In genomic region chr13:99310382-99311031, GRCh38 we compare ENCODE assay signal across 9 cellular contexts. TPM values are rescaled to one million over a fixed set of nuclear protein-coding genes. Genes with fewer than 3 reads are reported as not detected.
DNase-seq lines count a peak whose midpoint lies in the region; ATAC-seq and TF ChIP-seq lines count a peak whose summit lies in the region.
"Had no signal": no experiment of that assay in that cellular context is flagged by ENCODE, and none has a peak within 500 bp of the region (broad histone marks: within the 10 kb centered on the region; RNA-seq: fewer than 3 reads in every experiment).

No MANE protein-coding gene starts in this region.

- H3K36me3 ChIP-seq in gastroesophageal sphincter = no peaks in the 10 kb centered on the region

- 40 to 63% methylated on average over 4 of the region's 4 CpGs for WGBS in gastroesophageal sphincter (ENCODE audit: low coverage in 1 of 2), 2 donors

- H3K27ac ChIP-seq in gastroesophageal sphincter = peak overlapping the region; percentile 64 to 78 (median 71)

- peak; percentile 39 for ATAC-seq in GM21619 (IDR thresholded peaks at IDR 0.05; ENCODE audit: unreplicated experiment)
- no peak for ATAC-seq in gastroesophageal sphincter

- no peaks in the 10 kb centered on the region for H3K27me3 ChIP-seq in gastroesophageal sphincter

- H3K4me1 ChIP-seq in gastroesophageal sphincter = peaks cover 10 to 64% (median 15%) of the 10 kb centered on the region in 3 donors

- TF ChIP-seq CTCF in gastroesophageal sphincter (IDR thresholded peaks at IDR 0.05) = no peak

- no peak overlapping the region for H3K4me3 ChIP-seq in gastroesophageal sphincter

- TF ChIP-seq EP300 in gastroesophageal sphincter (IDR thresholded peaks at IDR 0.05) = no peak

- no peaks in the 10 kb centered on the region for H3K9me3 ChIP-seq in gastroesophageal sphincter

- DNase-seq in CD1c-positive myeloid dendritic cell (ENCODE audit: extremely low spot score) = peak; percentile 91
- peak; percentile 42 for DNase-seq in NOMO-1 treated with dmso at 0.1 percent for 144 hours (lab: John Stamatoyannopoulos, UW; ENCODE audit: unreplicated experiment)
- DNase-seq in NCI-H1694 (lab: John Stamatoyannopoulos, UW) = no peak
- DNase-seq in UCSD-AML1 (lab: John Stamatoyannopoulos, UW; ENCODE audit: unreplicated experiment) = no peak
- no peak for DNase-seq in central memory CD4-positive, alpha-beta T cell
- no peak for DNase-seq in activated CD4-positive, alpha-beta T cell treated with anti-CD3 and anti-CD28 coated beads for 1 hour
- DNase-seq: NCI-H1417 had no signal

- TF ChIP-seq POLR2A in gastroesophageal sphincter (IDR thresholded peaks at IDR 0.05) = no peak

RNA-seq across cellular contexts. Expression of gene GPR183, which starts 3.3 kb away (rescaled TPM):
- 10 to 100 TPM; 11.5 to 23.8 (median 18.1) TPM for total RNA-seq in gastroesophageal sphincter

RNA-seq across cellular contexts. Expression of gene GPR18, which starts 52.3 kb away (rescaled TPM):
- not detected for total RNA-seq in gastroesophageal sphincter

Comparison
In these comparisons a context has a peak if more than half of its experiments do, and no peak if none do; other contexts are left out.
1. DNase-seq: peak in CD1c-positive myeloid dendritic cell (single experiment) and NOMO-1 treated with dmso at 0.1 percent for 144 hours (single experiment); none in NCI-H1694 (single experiment), UCSD-AML1 (single experiment), central memory CD4-positive, alpha-beta T cell (single experiment) and activated CD4-positive, alpha-beta T cell treated with anti-CD3 and anti-CD28 coated beads for 1 hour (single experiment).